In genomic region chr14:92259613-92260357, GRCh38 we compare ENCODE assay signal across 11 cellular contexts.
A peak's percentile ranks its signal among the peaks of the same experiment; 100 is the strongest.
DNase-seq lines count a peak whose midpoint lies in the region; ATAC-seq lines count a peak whose summit lies in the region.
"Had no signal": no experiment of that assay in that cellular context is flagged by ENCODE, and none has a peak within 500 bp of the region (broad histone marks: within the 10 kb centered on the region; RNA-seq: fewer than 3 reads in every experiment).

No MANE protein-coding gene starts in this region.

- no peak overlapping the region for H3K56ac ChIP-seq in mesendoderm (ENCODE audit: low read length)

- H2BK120ac ChIP-seq in mesendoderm (ENCODE audit: low read depth, low read length) (no peak overlapping the region), neuronal stem cell (ENCODE audit: low read depth, low read length) (no peak overlapping the region)

- no peak for DNase-seq in activated CD4-positive, alpha-beta T cell treated with anti-CD3 and anti-CD28 coated beads, Interleukin-2, amount 10 ng/mL, durations not matched to agents 7 days and 5 days
- no peak for DNase-seq in activated CD4-positive, alpha-beta T cell treated with anti-CD3 and anti-CD28 coated beads for 1 hour
- peak; percentile 65 for DNase-seq in NOMO-1 treated with DMSO at 0.1 percent for 48 hours (lab: John Stamatoyannopoulos, UW; ENCODE audit: unreplicated experiment)
- no peak for DNase-seq in mesendoderm
- DNase-seq in LoVo (ENCODE audit: low spot score), result no peak
- no peak for DNase-seq in neuronal stem cell (ENCODE audit: low spot score)
- DNase-seq: activated CD8-positive, alpha-beta memory T cell treated with anti-CD3 and anti-CD28 coated beads, Interleukin-2, amount 50 U/mL, for 4 hours; H7; NCI-H510A had no signal

- no peaks in the 10 kb centered on the region for H3K9me3 Mint-ChIP-seq in activated CD4-positive, alpha-beta T cell treated with anti-CD3 and anti-CD28 coated beads, Interleukin-2, amount 10 ng/mL, durations not matched to agents 7 days and 5 days

- no peak overlapping the region for H4K5ac ChIP-seq in mesendoderm (ENCODE audit: low read length)

- no peak overlapping the region for H3K4me2 ChIP-seq in mesendoderm (ENCODE audit: low read length)
- no peak overlapping the region for H3K4me2 ChIP-seq in neuronal stem cell (ENCODE audit: insufficient read depth, low read length, poor library complexity, severe bottlenecking)

- no peak overlapping the region for H2AFZ ChIP-seq in neuronal stem cell (ENCODE audit: low read length)

- 78% methylated on average over 6 of the region's 6 CpGs for WGBS in thymus
- no CpG with 5 or more reads among the region's 6 CpGs for whole genome bisulfite sequencing in mesendoderm (ENCODE audit: extremely low coverage, insufficient coverage, low lambda C conversion rate)
- no CpG with 5 or more reads among the region's 6 CpGs for WGBS in neuronal stem cell (ENCODE audit: extremely low coverage in 2 of 2, insufficient read length in 2 of 2, insufficient replicate concordance in 1 of 2), 2 donors

- H3K4me1 Mint-ChIP-seq in activated CD4-positive, alpha-beta T cell treated with anti-CD3 and anti-CD28 coated beads, Interleukin-2, amount 10 ng/mL, durations not matched to agents 7 days and 5 days, result peaks cover 17% of the 10 kb centered on the region

- H2BK15ac ChIP-seq in mesendoderm (replicated peaks; ENCODE audit: low read depth) (no peak overlapping the region), neuronal stem cell (ENCODE audit: low read length) (no peak overlapping the region)

- POLR2A ChIA-PET in activated CD4-positive, alpha-beta T cell treated with anti-CD3 and anti-CD28 coated beads, Interleukin-2, amount 10 ng/mL, durations not matched to agents 7 days and 5 days (lab: Charles Lee), result no interaction called here

- H3K9me3 ChIP-seq in thymus (ENCODE audit: control insufficient read depth) (no peaks in the 10 kb centered on the region), neuronal stem cell (replicated peaks in 1 of 2; ENCODE audit: control insufficient read depth in 2 of 2, insufficient read depth in 1 of 2, low read depth in 1 of 2, low read length in 2 of 2) (no peaks in the 10 kb centered on the region)

- ATAC-seq in HG02885 (IDR thresholded peaks at IDR 0.05; ENCODE audit: poor library complexity, unreplicated experiment), result peak; percentile 69

- no peak overlapping the region for H4K91ac ChIP-seq in neuronal stem cell (ENCODE audit: low read depth, low read length, poor library complexity)

- H2AK5ac ChIP-seq in mesendoderm (ENCODE audit: low read length), result no peak overlapping the region
- H2AK5ac ChIP-seq in neuronal stem cell (ENCODE audit: low read depth, low read length), result no peak overlapping the region

- no peaks in the 10 kb centered on the region for H3K36me3 Mint-ChIP-seq in activated CD4-positive, alpha-beta T cell treated with anti-CD3 and anti-CD28 coated beads, Interleukin-2, amount 10 ng/mL, durations not matched to agents 7 days and 5 days (ENCODE audit: low read depth)

- H3K27me3 Mint-ChIP-seq in activated CD4-positive, alpha-beta T cell treated with anti-CD3 and anti-CD28 coated beads, Interleukin-2, amount 10 ng/mL, durations not matched to agents 7 days and 5 days, result peaks cover 21% of the 10 kb centered on the region

- H3K9ac ChIP-seq in mesendoderm (ENCODE audit: low read length), result no peak overlapping the region
- H3K9ac ChIP-seq in neuronal stem cell (ENCODE audit: low read depth, low read length, poor library complexity), result no peak overlapping the region

- H3K27ac Mint-ChIP-seq in activated CD4-positive, alpha-beta T cell treated with anti-CD3 and anti-CD28 coated beads, Interleukin-2, amount 10 ng/mL, durations not matched to agents 7 days and 5 days, result peak overlapping the region; percentile 22

- no peaks in the 10 kb centered on the region for H3K36me3 ChIP-seq in thymus (ENCODE audit: control insufficient read depth, insufficient read depth)
- H3K36me3 ChIP-seq in mesendoderm (ENCODE audit: control insufficient read depth, insufficient read depth, low read length), result no peaks in the 10 kb centered on the region
- H3K36me3 ChIP-seq in neuronal stem cell (replicated peaks in 1 of 2; ENCODE audit: control insufficient read depth in 2 of 2, insufficient read depth in 2 of 2, low read length in 2 of 2), result no peaks in the 10 kb centered on the region

- CTCF ChIA-PET in activated CD4-positive, alpha-beta T cell treated with anti-CD3 and anti-CD28 coated beads, Interleukin-2, amount 10 ng/mL, durations not matched to agents 7 days and 5 days (lab: Charles Lee), result no interaction called here

- H3K27me3 ChIP-seq in thymus (ENCODE audit: control insufficient read depth, insufficient read depth) (peaks cover 6% of the 10 kb centered on the region), mesendoderm (ENCODE audit: insufficient read depth, low read length, poor library complexity) (no peaks in the 10 kb centered on the region), neuronal stem cell (ENCODE audit: control insufficient read depth in 3 of 3, insufficient read depth in 3 of 3, low read depth in 1 of 3, low read length in 3 of 3) (peaks cover 0 to 20% (median 0%) of the 10 kb centered on the region in 3 experiments)

- H3K23ac ChIP-seq in mesendoderm (ENCODE audit: low read length), result no peak overlapping the region
- H3K23ac ChIP-seq in neuronal stem cell (ENCODE audit: low read depth, low read length, poor library complexity), result no peak overlapping the region

- H3K27ac ChIP-seq in thymus (ENCODE audit: low read depth), result peak overlapping the region; percentile 27
- no peak overlapping the region for H3K27ac ChIP-seq in mesendoderm (ENCODE audit: low read depth, low read length)
- no peak overlapping the region for H3K27ac ChIP-seq in neuronal stem cell (replicated peaks; ENCODE audit: low read length)

- H3K4ac ChIP-seq in mesendoderm (ENCODE audit: low read depth, low read length) (no peak overlapping the region), neuronal stem cell (ENCODE audit: low read length) (no peak overlapping the region)

- no peak overlapping the region for H3K14ac ChIP-seq in neuronal stem cell (ENCODE audit: low read length)

- H4K8ac ChIP-seq in mesendoderm (ENCODE audit: low read depth, low read length) (no peak overlapping the region), neuronal stem cell (ENCODE audit: low read depth, low read length) (no peak overlapping the region)

- H3K79me1 ChIP-seq in mesendoderm (ENCODE audit: low read length), result no peaks in the 10 kb centered on the region
- H3K79me1 ChIP-seq in neuronal stem cell (ENCODE audit: low read depth, low read length), result no peaks in the 10 kb centered on the region

- no peaks in the 10 kb centered on the region for H3K4me1 ChIP-seq in thymus (ENCODE audit: control insufficient read depth, insufficient read depth, low read length)
- H3K4me1 ChIP-seq in mesendoderm (ENCODE audit: control insufficient read depth, low read depth, low read length), result peaks cover 2% of the 10 kb centered on the region
- peaks cover 0 to 3% of the 10 kb centered on the region in 2 donors for H3K4me1 ChIP-seq in neuronal stem cell (ENCODE audit: control insufficient read depth in 2 of 2, insufficient read depth in 1 of 2, low read depth in 1 of 2, low read length in 2 of 2)

- H3K79me2 ChIP-seq in mesendoderm (ENCODE audit: control insufficient read depth, insufficient read depth, low read length), result no peaks in the 10 kb centered on the region

- H2BK5ac ChIP-seq in mesendoderm (ENCODE audit: low read length), result no peak overlapping the region
- H2BK5ac ChIP-seq in neuronal stem cell (ENCODE audit: low read length), result no peak overlapping the region

- H3K18ac ChIP-seq in mesendoderm (ENCODE audit: low read length), result no peak overlapping the region
- no peak overlapping the region for H3K18ac ChIP-seq in neuronal stem cell (ENCODE audit: low read length)

- H2BK12ac ChIP-seq in neuronal stem cell (ENCODE audit: low read length), result no peak overlapping the region

- no peak overlapping the region for H3K4me3 ChIP-seq in thymus (ENCODE audit: low read length)
- H3K4me3 ChIP-seq in mesendoderm (ENCODE audit: low read length), result no peak overlapping the region
- no peak overlapping the region for H3K4me3 ChIP-seq in neuronal stem cell (ENCODE audit: low read length in 2 of 2)

- no peak overlapping the region for H3K4me3 Mint-ChIP-seq in activated CD4-positive, alpha-beta T cell treated with anti-CD3 and anti-CD28 coated beads, Interleukin-2, amount 10 ng/mL, durations not matched to agents 7 days and 5 days
